In genomic region chr11:66612458-66612857, GRCh38 we compare ENCODE assay signal across 18 cellular contexts. TPM values are rescaled to one million over a fixed set of nuclear protein-coding genes. Genes with fewer than 3 reads are reported as not detected.
A peak's percentile ranks its signal among the peaks of the same experiment; 100 is the strongest.
DNase-seq lines count a peak whose midpoint lies in the region; ATAC-seq and TF ChIP-seq lines count a peak whose summit lies in the region.
"Had no signal": no experiment of that assay in that cellular context is flagged by ENCODE, and none has a peak within 500 bp of the region (broad histone marks: within the 10 kb centered on the region; RNA-seq: fewer than 3 reads in every experiment).

No MANE protein-coding gene starts in this region.

- RAD21 ChIA-PET in HCT116 (lab: Charles Lee; ENCODE audit: low non-redundant PET in 1 of 2, low total read pairs in 2 of 2, uncharacterized antibody in 2 of 2, unreplicated experiment in 2 of 2) = no interaction called here

- POLR2A ChIA-PET in HCT116 (lab: Charles Lee) = interaction anchor here (0.7 kb wide), 1 partner anchor 18 kb away, joined by 3 read pairs; no protein-coding TSS in a partner anchor

- ATAC-seq in HCT116 (no peak), memory B cell (ENCODE audit: low read depth) (no peak), GM21619 (IDR thresholded peaks at IDR 0.05; ENCODE audit: unreplicated experiment) (no peak)
- ATAC-seq in stimulated activated naive B cell treated with anti-CD40 and anti-IgM and Interleukin-4, amounts not matched to agents 10 μg/mL and 1 μg/mL and 100 μg/mL, for 72 hours (replicated peaks) = no peak
- ATAC-seq: GM12878, K562 had no signal

- H3K9ac ChIP-seq in HCT116 (ENCODE audit: low read length) = no peak overlapping the region
- no peak overlapping the region for H3K9ac ChIP-seq in OCI-LY1 (ENCODE audit: low read length)

- H3K9me3 ChIP-seq in HCT116 (ENCODE audit: control insufficient read depth in 1 of 2, insufficient read depth in 1 of 2, low read depth in 1 of 2, low read length in 2 of 2) (no peaks in the 10 kb centered on the region), OCI-LY1 (ENCODE audit: low read length) (no peaks in the 10 kb centered on the region)

- no peak for TF ChIP-seq POLR2A in HCT116 (IDR thresholded peaks at IDR 0.05; ENCODE audit: borderline replicate concordance, extremely low read depth, insufficient read depth, insufficient read length)

- H3K27ac ChIP-seq in HCT116 (ENCODE audit: low read depth, low read length) (no peak overlapping the region), OCI-LY1 (ENCODE audit: low read depth, low read length, poor library complexity, severe bottlenecking) (peak overlapping the region; percentile 6)
- H3K27ac ChIP-seq: HL-60 had no signal

- H3K27ac Mint-ChIP-seq in memory B cell = no peak overlapping the region
- peak overlapping the region; percentile 88 for H3K27ac Mint-ChIP-seq in stimulated activated naive B cell treated with anti-CD40 and anti-IgM and Interleukin-4, amounts not matched to agents 10 μg/mL and 1 μg/mL and 100 μg/mL, for 72 hours
- H3K27ac Mint-ChIP-seq: CD14-positive monocyte; CD4-positive, alpha-beta memory T cell; H9 had no signal

- H3K79me2 ChIP-seq in HCT116 (ENCODE audit: insufficient read depth, low read length) (peaks cover 19% of the 10 kb centered on the region), OCI-LY1 (ENCODE audit: insufficient read depth, low read length) (peaks cover 10% of the 10 kb centered on the region)

- H3K27me3 ChIP-seq in HCT116 (ENCODE audit: insufficient read depth, low read length) = no peaks in the 10 kb centered on the region
- no peaks in the 10 kb centered on the region for H3K27me3 ChIP-seq in OCI-LY1 (ENCODE audit: insufficient read depth, low read length)

- TF ChIP-seq CTCF in HCT116 (IDR thresholded peaks at IDR 0.05 in 2 of 3, conservative IDR thresholded peaks at IDR 0.05 in 1 of 3; ENCODE audit: borderline replicate concordance in 1 of 3, insufficient read depth in 1 of 3, low read depth in 2 of 3, low read length in 2 of 3) (no peak), OCI-LY1 (IDR thresholded peaks at IDR 0.05; ENCODE audit: low read length) (no peak)

- H3K4me3 ChIP-seq in HCT116 (replicated peaks in 1 of 2; ENCODE audit: low read depth in 1 of 2, low read length in 2 of 2) (no peak overlapping the region), OCI-LY1 (ENCODE audit: low read depth, low read length, poor library complexity, severe bottlenecking) (no peak overlapping the region)
- H3K4me3 ChIP-seq: GM12878, K562 had no signal

- peak overlapping the region; percentile 13; the same call in 1 of the 2 replicates for H3K4me2 ChIP-seq in HCT116 (ENCODE audit: low read length)
- H3K4me2 ChIP-seq in OCI-LY1 (ENCODE audit: low read length) = no peak overlapping the region

- no peaks in the 10 kb centered on the region for H3F3A ChIP-seq in OCI-LY1 (ENCODE audit: insufficient read depth, low read length)

- H4K20me1 ChIP-seq in HCT116 (ENCODE audit: insufficient read depth) = peaks cover 9% of the 10 kb centered on the region; the same call in 1 of the 2 replicates
- no peaks in the 10 kb centered on the region for H4K20me1 ChIP-seq in OCI-LY1 (ENCODE audit: insufficient read depth, low read length)

- peaks cover 2% of the 10 kb centered on the region for H3K36me3 Mint-ChIP-seq in memory B cell
- H3K36me3 Mint-ChIP-seq in stimulated activated naive B cell treated with anti-CD40 and anti-IgM and Interleukin-4, amounts not matched to agents 10 μg/mL and 1 μg/mL and 100 μg/mL, for 72 hours = peaks cover 24 to 34% of the 10 kb centered on the region in 2 donors
- H3K36me3 Mint-ChIP-seq: CD14-positive monocyte had no signal

- CTCF ChIA-PET in HCT116 (lab: Charles Lee) = no interaction called here

- H3K4me1 ChIP-seq in HCT116 (ENCODE audit: control insufficient read depth in 1 of 2, insufficient read depth in 2 of 2, low read length in 2 of 2) (peaks cover 6 to 26% of the 10 kb centered on the region in 2 experiments; a peak in 3 of 4 replicates), OCI-LY1 (ENCODE audit: insufficient read depth, low read length, severe bottlenecking) (peaks cover 27% of the 10 kb centered on the region)

- H2AFZ ChIP-seq in HCT116 (ENCODE audit: low read depth, low read length, poor library complexity, severe bottlenecking) (no peak overlapping the region), OCI-LY1 (ENCODE audit: low read length) (no peak overlapping the region)

- DNase-seq in HCT116 (ENCODE audit: low read depth, low spot score) (no peak), memory B cell (ENCODE audit: low spot score in 2 of 2) (no peak), NAMALWA (ENCODE audit: low spot score) (no peak), cerebellum (ENCODE audit: low spot score) (no peak), RKO (ENCODE audit: low spot score) (no peak)
- no peak for DNase-seq in stimulated activated naive B cell treated with anti-CD40 and anti-IgM and Interleukin-4, amounts not matched to agents 10 μg/mL and 1 μg/mL and 100 μg/mL, for 72 hours
- DNase-seq: ACHN; Calu3; CD4-positive, alpha-beta memory T cell; DMS79 treated with DMSO at 0.1 percent for 48 hours; EL; H9 had no signal

- peaks cover 35% of the 10 kb centered on the region for H3K4me1 Mint-ChIP-seq in memory B cell
- H3K4me1 Mint-ChIP-seq in stimulated activated naive B cell treated with anti-CD40 and anti-IgM and Interleukin-4, amounts not matched to agents 10 μg/mL and 1 μg/mL and 100 μg/mL, for 72 hours = peaks cover 23 to 63% of the 10 kb centered on the region in 2 donors

- no peaks in the 10 kb centered on the region for H3K27me3 Mint-ChIP-seq in memory B cell
- H3K27me3 Mint-ChIP-seq in stimulated activated naive B cell treated with anti-CD40 and anti-IgM and Interleukin-4, amounts not matched to agents 10 μg/mL and 1 μg/mL and 100 μg/mL, for 72 hours = no peaks in the 10 kb centered on the region
- H3K27me3 Mint-ChIP-seq: CD4-positive, alpha-beta memory T cell had no signal

- no peak for TF ChIP-seq RAD21 in HCT116 (IDR thresholded peaks at IDR 0.05; ENCODE audit: low read depth)

- no TSS peak for BruUV-seq in HCT116 (replicated peaks; lab: Mats Ljungman, UMichigan)

- H3K9me3 Mint-ChIP-seq in memory B cell = no peaks in the 10 kb centered on the region
- no peaks in the 10 kb centered on the region for H3K9me3 Mint-ChIP-seq in stimulated activated naive B cell treated with anti-CD40 and anti-IgM and Interleukin-4, amounts not matched to agents 10 μg/mL and 1 μg/mL and 100 μg/mL, for 72 hours

- H3K4me3 Mint-ChIP-seq in memory B cell = peak overlapping the region; percentile 37
- no peak overlapping the region for H3K4me3 Mint-ChIP-seq in stimulated activated naive B cell treated with anti-CD40 and anti-IgM and Interleukin-4, amounts not matched to agents 10 μg/mL and 1 μg/mL and 100 μg/mL, for 72 hours
- H3K4me3 Mint-ChIP-seq: H9 had no signal

- intact Hi-C loops in HCT116 (cut with micrococcal nuclease) = no loop called here

- H3K36me3 ChIP-seq in HCT116 (ENCODE audit: control insufficient read depth in 1 of 2, insufficient read depth in 2 of 2, low read length in 2 of 2) = peaks cover 0 to 5% of the 10 kb centered on the region in 2 experiments; a peak in 1 of 4 replicates
- H3K36me3 ChIP-seq in OCI-LY1 (ENCODE audit: insufficient read depth, low read length) = peaks cover 6% of the 10 kb centered on the region

- H3K9me2 ChIP-seq in HCT116 (ENCODE audit: insufficient read depth) (no peaks in the 10 kb centered on the region), OCI-LY1 (ENCODE audit: low read depth, low read length) (no peaks in the 10 kb centered on the region)

TF ChIP-seq in HCT116, 20 proteins besides CTCF, POLR2A, EP300 and RAD21 (continues in another document):
- TF ChIP-seq SIN3A (IDR thresholded peaks at IDR 0.05; ENCODE audit: low read depth) (no peak), CEBPB (IDR thresholded peaks at IDR 0.05; ENCODE audit: low read depth) (no peak), TCF7L2 (IDR thresholded peaks at IDR 0.05; ENCODE audit: borderline replicate concordance, extremely low read depth, insufficient read depth, insufficient read length) (no peak), ATF3 (IDR thresholded peaks at IDR 0.05) (no peak), MAX (IDR thresholded peaks at IDR 0.05) (no peak), ELF1 (IDR thresholded peaks at IDR 0.05; ENCODE audit: borderline replicate concordance, low read depth) (no peak), FOSL1 (IDR thresholded peaks at IDR 0.05; ENCODE audit: low read depth) (no peak), EGR1 (IDR thresholded peaks at IDR 0.05; ENCODE audit: low read depth) (no peak), EZH2phosphoT487 (IDR thresholded peaks at IDR 0.05; ENCODE audit: borderline replicate concordance) (no peak)

RNA-seq across cellular contexts. Expression of gene RBM14, which starts 4.0 kb away (rescaled TPM):
- total RNA-seq in HCT116 (2021; ENCODE audit: unreplicated experiment) = 95.3 TPM
- 27.4 and 31.3 TPM in 2 replicates for polyA plus RNA-seq in HCT116 (2012)
- total RNA-seq in cerebellum = 68.1 TPM

RNA-seq across cellular contexts. Expression of gene CCS, which starts 19.5 kb away (rescaled TPM):
- total RNA-seq in HCT116 (2021; ENCODE audit: unreplicated experiment) (40.6 TPM), cerebellum (28.1 TPM)
- 44.6 and 50.2 TPM in 2 replicates for polyA plus RNA-seq in HCT116 (2012)

RNA-seq across cellular contexts. Expression of gene CCDC87, which starts 19.6 kb away (rescaled TPM):
- total RNA-seq in HCT116 (2021; ENCODE audit: unreplicated experiment) (0.39 TPM), cerebellum (0.82 TPM)
- 0.13 and 0.15 TPM in 2 replicates for polyA plus RNA-seq in HCT116 (2012)
- total RNA-seq: CD4-positive, alpha-beta memory T cell had no signal
- polyA plus RNA-seq: CD14-positive monocyte had no signal

RNA-seq across cellular contexts. Expression of gene RBM4, which starts 26.0 kb away (rescaled TPM):
- total RNA-seq in HCT116 (2021; ENCODE audit: unreplicated experiment) (94.4 TPM), cerebellum (113 TPM)
- 101 and 106 TPM in 2 replicates for polyA plus RNA-seq in HCT116 (2012)

RNA-seq across cellular contexts. Expression of gene CTSF, which starts 44.1 kb away (rescaled TPM):
- total RNA-seq in HCT116 (2021; ENCODE audit: unreplicated experiment) = 0.34 TPM
- not detected in 2 replicates for polyA plus RNA-seq in HCT116 (2012)
- total RNA-seq in cerebellum = 25.3 TPM
